Comparison of ENCODE assay signal across 8 cellular contexts in genomic region chr2:84906108-84906899, GRCh38. TPM values are rescaled to one million over a fixed set of nuclear protein-coding genes. Genes with fewer than 3 reads are reported as not detected.
DNase-seq lines count a peak whose midpoint lies in the region; ATAC-seq and TF ChIP-seq lines count a peak whose summit lies in the region.

No MANE protein-coding gene starts in this region.

- H4K20me1 ChIP-seq in SK-N-SH (ENCODE audit: insufficient read depth) = peaks cover 25% of the 10 kb centered on the region

- peak overlapping the region; percentile 98 for H3K9ac ChIP-seq in SK-N-SH

- DNase-seq in NCI-H1417 (lab: John Stamatoyannopoulos, UW) (peak; percentile 13 to 62 (median 47)), NCI-H1417 treated with DMSO at 0.1 percent for 48 hours (lab: John Stamatoyannopoulos, UW) (no peak), SK-N-SH (peak; percentile 65), breast epithelium (ENCODE audit: low spot score in 2 of 2) (no peak), kidney epithelial cell (ENCODE audit: low read depth) (no peak)
- DNase-seq in stimulated activated CD4-positive, alpha-beta T cell treated with anti-CD3 and anti-CD28 coated beads, Interleukin-4, amount 100 ng/mL, for 24 hours = peak; percentile 60

- no peak for TF ChIP-seq RAD21 in SK-N-SH (IDR thresholded peaks at IDR 0.05; ENCODE audit: low read length)

- H2AFZ ChIP-seq in SK-N-SH (ENCODE audit: low read depth) = no peak overlapping the region

- intact Hi-C loops in breast epithelium (cut with DNase I; ENCODE audit: low total_unique reads) = no loop called here

- H3K4me2 ChIP-seq in SK-N-SH = peak overlapping the region; percentile 89

- POLR2A ChIA-PET in SK-N-SH (lab: Yijun Ruan, JAX) = interaction anchor here (0.6 to 2.6 kb wide), 6 partner anchors 9 to 447 kb away, joined by 3 to 9 read pairs (median 4); no protein-coding TSS in a partner anchor

- H3K27me3 ChIP-seq in SK-N-SH (ENCODE audit: insufficient read depth) = no peaks in the 10 kb centered on the region
- no peaks in the 10 kb centered on the region for H3K27me3 ChIP-seq in breast epithelium
- H3K27me3 ChIP-seq in kidney epithelial cell (ENCODE audit: control insufficient read depth, insufficient read depth, low read length) = no peaks in the 10 kb centered on the region

- H3K4me1 ChIP-seq in SK-N-SH (ENCODE audit: control insufficient read depth in 1 of 2, insufficient read depth in 2 of 2, low read depth in 1 of 2, low read length in 1 of 2) (peaks cover 0 to 4% of the 10 kb centered on the region in 2 experiments; a peak in 1 of 4 replicates), breast epithelium (no peaks in the 10 kb centered on the region)

- H3K9me2 ChIP-seq in SK-N-SH = no peaks in the 10 kb centered on the region

- TF ChIP-seq CTCF in SK-N-SH (IDR thresholded peaks at IDR 0.05) (no peak), breast epithelium (IDR thresholded peaks at IDR 0.05) (no peak), kidney epithelial cell (IDR thresholded peaks at IDR 0.05; ENCODE audit: insufficient read depth, low read length, poor library complexity, severe bottlenecking) (no peak)

- TF ChIP-seq POLR2A in breast epithelium (IDR thresholded peaks at IDR 0.05) = no peak

- H3K4me3 ChIP-seq in SK-N-SH (ENCODE audit: low read depth in 2 of 2, low read length in 1 of 2) = peak overlapping the region; percentile 77 to 88
- H3K4me3 ChIP-seq in breast epithelium = peak overlapping the region; percentile 98 to 100 (median 100)
- peak overlapping the region; percentile 91 for H3K4me3 ChIP-seq in kidney epithelial cell (ENCODE audit: low read depth, low read length)

- H3K79me2 ChIP-seq in SK-N-SH (ENCODE audit: insufficient read depth) = peaks cover 27% of the 10 kb centered on the region

- no peak for TF ChIP-seq EP300 in SK-N-SH (IDR thresholded peaks at IDR 0.05; ENCODE audit: borderline replicate concordance in 1 of 2, low read depth in 1 of 2, low read length in 1 of 2)

- H3K36me3 ChIP-seq in SK-N-SH (replicated peaks in 1 of 2; ENCODE audit: control insufficient read depth in 1 of 2, insufficient read depth in 2 of 2, low read length in 1 of 2) (peaks cover 0 to 20% of the 10 kb centered on the region in 2 experiments), breast epithelium (no peaks in the 10 kb centered on the region), kidney epithelial cell (ENCODE audit: control insufficient read depth, insufficient read depth, low read length) (peaks cover 1% of the 10 kb centered on the region)

- H3K9me3 ChIP-seq in SK-N-SH (no peaks in the 10 kb centered on the region), breast epithelium (no peaks in the 10 kb centered on the region)

- WGBS in SK-N-SH (ENCODE audit: low lambda C conversion rate) = 1% methylated on average over 34 of the region's 38 CpGs

- peaks cover 43% of the 10 kb centered on the region for H3F3A ChIP-seq in SK-N-SH (replicated peaks; ENCODE audit: insufficient read depth)

- H3K27ac ChIP-seq in SK-N-SH (ENCODE audit: low read depth in 2 of 2, low read length in 1 of 2) (peak overlapping the region; percentile 80 to 81), breast epithelium (peak overlapping the region; percentile 95 to 96)

- CTCF ChIA-PET in SK-N-SH (lab: Yijun Ruan, JAX) = interaction anchor here (0.6 to 3.7 kb wide), 8 partner anchors 12 to 394 kb away, joined by 3 to 36 read pairs (median 4); no protein-coding TSS in a partner anchor

- ATAC-seq in HG02938 (IDR thresholded peaks at IDR 0.05; ENCODE audit: unreplicated experiment) (peak; percentile 19), GM18517 (IDR thresholded peaks at IDR 0.05; ENCODE audit: unreplicated experiment) (no peak)

TF ChIP-seq in SK-N-SH, 30 proteins besides CTCF, POLR2A, EP300 and RAD21:
- 0 out of 2 replicates have a peak, but pooled peaks have one; percentile 23 for TF ChIP-seq MXI1 (IDR thresholded peaks at IDR 0.05; ENCODE audit: low read depth, low read length)
- TF ChIP-seq NRF1 (IDR thresholded peaks at IDR 0.05; ENCODE audit: low read depth, low read length) = no peak
- TF ChIP-seq TEAD4 (IDR thresholded peaks at IDR 0.05; ENCODE audit: borderline replicate concordance, insufficient read depth) = no peak

RNA-seq across cellular contexts. Expression of gene TMSB10, which starts 0.8 kb away (rescaled TPM):
- 3,924 and 7,920 TPM in 2 replicates for polyA plus RNA-seq in SK-N-SH (2012; rRNA removed)
- polyA plus RNA-seq in SK-N-SH (2012; cell fraction: cytosol; rRNA removed) = 5,618 and 8,173 TPM in 2 replicates
- 1,784 and 3,464 TPM in 2 replicates for polyA plus RNA-seq in SK-N-SH (2012; cell fraction: nucleus; rRNA removed)
- total RNA-seq in breast epithelium (1,000 to 10,000 TPM; 1,918 to 5,529 (median 3,700) TPM), kidney epithelial cell (4,632 and 5,953 TPM in 2 replicates)

RNA-seq across cellular contexts. Expression of gene TRABD2A, which starts 25.4 kb away (rescaled TPM):
- polyA plus RNA-seq in SK-N-SH (2012; rRNA removed) = 3.0 and 3.8 TPM in 2 replicates
- polyA plus RNA-seq in SK-N-SH (2012; cell fraction: cytosol; rRNA removed) = 2.4 and 3.6 TPM in 2 replicates
- polyA plus RNA-seq in SK-N-SH (2012; cell fraction: nucleus; rRNA removed) = 2.2 TPM in 2 replicates
- total RNA-seq in breast epithelium (1 to 10 TPM; 2.2 to 7.4 (median 5.6) TPM), kidney epithelial cell (0.34 and 0.50 TPM in 2 replicates)

Comparison
In these comparisons a context has a peak if more than half of its experiments do, and no peak if none do; other contexts are left out.
1. DNase-seq: peak in NCI-H1417 (3 of 3), SK-N-SH (single experiment) and stimulated activated CD4-positive, alpha-beta T cell treated with anti-CD3 and anti-CD28 coated beads, Interleukin-4, amount 100 ng/mL, for 24 hours (single experiment); none in NCI-H1417 treated with DMSO at 0.1 percent for 48 hours (single experiment), breast epithelium (0 of 2) and kidney epithelial cell (single experiment).
2. Peak in every context shown above with its lines, with median percentiles within 50 percentile points of each other: H3K4me3 ChIP-seq.